1 cellular context compared by ENCODE assay signal in the genomic region with DNA sequence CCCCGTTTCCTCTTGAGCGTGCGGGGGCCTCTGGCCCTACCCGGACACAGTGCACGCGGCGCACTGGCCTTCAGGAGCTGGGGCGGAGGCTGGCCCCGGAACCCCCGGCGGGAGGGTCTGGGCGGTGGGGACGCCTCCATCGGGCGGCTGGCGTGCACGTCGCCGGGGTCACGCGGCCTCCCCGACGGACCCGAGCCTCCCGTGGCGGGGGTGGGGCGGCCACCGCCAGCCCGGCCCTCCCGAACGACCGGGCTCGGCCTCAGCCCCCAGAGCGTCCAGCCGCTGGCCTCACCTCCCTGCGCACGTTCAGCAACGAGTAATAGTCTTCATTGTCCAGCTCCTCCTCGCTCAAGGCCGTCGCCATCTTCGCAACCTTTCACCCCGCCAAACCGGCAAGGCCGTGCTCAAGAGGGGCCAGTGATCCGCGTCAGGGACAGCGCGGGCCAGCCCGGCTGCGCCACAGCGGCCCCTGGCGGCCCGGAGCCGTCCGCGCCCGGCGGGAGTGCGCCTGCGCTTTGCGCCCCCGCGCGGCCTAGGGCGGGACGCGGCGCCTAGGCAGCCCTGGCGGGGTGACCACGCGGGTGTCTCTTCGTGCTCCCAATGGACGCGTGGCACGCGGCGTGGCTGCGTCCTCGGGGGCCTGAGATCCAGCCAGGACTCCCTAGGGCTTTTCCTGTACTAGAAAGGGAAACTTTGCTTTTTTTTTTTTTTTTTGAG.
TF ChIP-seq lines count a peak whose summit lies in the region.

A gene with protein sequence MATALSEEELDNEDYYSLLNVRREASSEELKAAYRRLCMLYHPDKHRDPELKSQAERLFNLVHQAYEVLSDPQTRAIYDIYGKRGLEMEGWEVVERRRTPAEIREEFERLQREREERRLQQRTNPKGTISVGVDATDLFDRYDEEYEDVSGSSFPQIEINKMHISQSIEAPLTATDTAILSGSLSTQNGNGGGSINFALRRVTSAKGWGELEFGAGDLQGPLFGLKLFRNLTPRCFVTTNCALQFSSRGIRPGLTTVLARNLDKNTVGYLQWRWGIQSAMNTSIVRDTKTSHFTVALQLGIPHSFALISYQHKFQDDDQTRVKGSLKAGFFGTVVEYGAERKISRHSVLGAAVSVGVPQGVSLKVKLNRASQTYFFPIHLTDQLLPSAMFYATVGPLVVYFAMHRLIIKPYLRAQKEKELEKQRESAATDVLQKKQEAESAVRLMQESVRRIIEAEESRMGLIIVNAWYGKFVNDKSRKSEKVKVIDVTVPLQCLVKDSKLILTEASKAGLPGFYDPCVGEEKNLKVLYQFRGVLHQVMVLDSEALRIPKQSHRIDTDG (minus strand): TSS at position 380 of the 717 bp plus-strand sequence. CDS start 16 bp downstream, at position 364.

TF ChIP-seq in HepG2, 621 proteins besides CTCF, POLR2A, EP300 and RAD21 (continued from another document and continues in another):
- TF ChIP-seq, protein P1, sequence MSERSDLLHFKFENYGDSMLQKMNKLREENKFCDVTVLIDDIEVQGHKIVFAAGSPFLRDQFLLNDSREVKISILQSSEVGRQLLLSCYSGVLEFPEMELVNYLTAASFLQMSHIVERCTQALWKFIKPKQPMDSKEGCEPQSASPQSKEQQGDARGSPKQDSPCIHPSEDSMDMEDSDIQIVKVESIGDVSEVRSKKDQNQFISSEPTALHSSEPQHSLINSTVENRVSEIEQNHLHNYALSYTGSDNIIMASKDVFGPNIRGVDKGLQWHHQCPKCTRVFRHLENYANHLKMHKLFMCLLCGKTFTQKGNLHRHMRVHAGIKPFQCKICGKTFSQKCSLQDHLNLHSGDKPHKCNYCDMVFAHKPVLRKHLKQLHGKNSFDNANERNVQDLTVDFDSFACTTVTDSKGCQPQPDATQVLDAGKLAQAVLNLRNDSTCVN (CRISPR knock-in tag; IDR thresholded peaks at IDR 0.05; ENCODE audit: borderline replicate concordance), result peak; percentile 68
- TF ChIP-seq ZNF33B (CRISPR knock-in tag; IDR thresholded peaks at IDR 0.05) (peak; percentile 97), ZNF790 (CRISPR knock-in tag; IDR thresholded peaks at IDR 0.05; ENCODE audit: borderline replicate concordance) (peak; percentile 89; the same call in 1 of the 2 replicates), HMG20B (CRISPR knock-in tag; conservative IDR thresholded peaks at IDR 0.05) (peak; percentile 62; the same call in 1 of the 2 replicates), KAT8 (CRISPR knock-in tag; IDR thresholded peaks at IDR 0.05) (peak; percentile 96), TOE1 (CRISPR knock-in tag; IDR thresholded peaks at IDR 0.05) (peak; percentile 90; the same call in 1 of the 2 replicates), ZMYM3 (CRISPR knock-in tag; IDR thresholded peaks at IDR 0.05) (0 out of 2 replicates have a peak, but pooled peaks have one; percentile 63), ZNF383 (CRISPR knock-in tag; IDR thresholded peaks at IDR 0.05; ENCODE audit: borderline replicate concordance) (0 out of 2 replicates have a peak, but pooled peaks have one; percentile 32), KDM2A (CRISPR knock-in tag; IDR thresholded peaks at IDR 0.05; ENCODE audit: borderline replicate concordance, low read depth) (peak; percentile 83; the same call in 1 of the 2 replicates), ZFP62 (CRISPR knock-in tag; IDR thresholded peaks at IDR 0.05) (no peak), TEAD2 (CRISPR knock-in tag; IDR thresholded peaks at IDR 0.05) (peak; percentile 99), ZNF891 (CRISPR knock-in tag; IDR thresholded peaks at IDR 0.05) (peak; percentile 65; the same call in 1 of the 2 replicates), MEIS2 (CRISPR knock-in tag; IDR thresholded peaks at IDR 0.05) (peak; percentile 58; the same call in 1 of the 2 replicates), IRF2 (CRISPR knock-in tag; IDR thresholded peaks at IDR 0.05) (no peak), ZNF235 (CRISPR knock-in tag; IDR thresholded peaks at IDR 0.05; ENCODE audit: borderline replicate concordance) (no peak), ZNF746 (CRISPR knock-in tag; IDR thresholded peaks at IDR 0.05) (peak; percentile 89), ZNF333 (CRISPR knock-in tag; IDR thresholded peaks at IDR 0.05; ENCODE audit: borderline replicate concordance) (peak; percentile 51; the same call in 1 of the 2 replicates), SNAI1 (CRISPR knock-in tag; IDR thresholded peaks at IDR 0.05; ENCODE audit: borderline replicate concordance) (peak; percentile 92; the same call in 1 of the 2 replicates), SP2 (CRISPR knock-in tag; IDR thresholded peaks at IDR 0.05) (0 out of 2 replicates have a peak, but pooled peaks have one; percentile 37)
- TF ChIP-seq, protein P2, sequence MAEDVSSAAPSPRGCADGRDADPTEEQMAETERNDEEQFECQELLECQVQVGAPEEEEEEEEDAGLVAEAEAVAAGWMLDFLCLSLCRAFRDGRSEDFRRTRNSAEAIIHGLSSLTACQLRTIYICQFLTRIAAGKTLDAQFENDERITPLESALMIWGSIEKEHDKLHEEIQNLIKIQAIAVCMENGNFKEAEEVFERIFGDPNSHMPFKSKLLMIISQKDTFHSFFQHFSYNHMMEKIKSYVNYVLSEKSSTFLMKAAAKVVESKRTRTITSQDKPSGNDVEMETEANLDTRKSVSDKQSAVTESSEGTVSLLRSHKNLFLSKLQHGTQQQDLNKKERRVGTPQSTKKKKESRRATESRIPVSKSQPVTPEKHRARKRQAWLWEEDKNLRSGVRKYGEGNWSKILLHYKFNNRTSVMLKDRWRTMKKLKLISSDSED (CRISPR knock-in tag; IDR thresholded peaks at IDR 0.05), result peak; percentile 95
- TF ChIP-seq, protein P3, sequence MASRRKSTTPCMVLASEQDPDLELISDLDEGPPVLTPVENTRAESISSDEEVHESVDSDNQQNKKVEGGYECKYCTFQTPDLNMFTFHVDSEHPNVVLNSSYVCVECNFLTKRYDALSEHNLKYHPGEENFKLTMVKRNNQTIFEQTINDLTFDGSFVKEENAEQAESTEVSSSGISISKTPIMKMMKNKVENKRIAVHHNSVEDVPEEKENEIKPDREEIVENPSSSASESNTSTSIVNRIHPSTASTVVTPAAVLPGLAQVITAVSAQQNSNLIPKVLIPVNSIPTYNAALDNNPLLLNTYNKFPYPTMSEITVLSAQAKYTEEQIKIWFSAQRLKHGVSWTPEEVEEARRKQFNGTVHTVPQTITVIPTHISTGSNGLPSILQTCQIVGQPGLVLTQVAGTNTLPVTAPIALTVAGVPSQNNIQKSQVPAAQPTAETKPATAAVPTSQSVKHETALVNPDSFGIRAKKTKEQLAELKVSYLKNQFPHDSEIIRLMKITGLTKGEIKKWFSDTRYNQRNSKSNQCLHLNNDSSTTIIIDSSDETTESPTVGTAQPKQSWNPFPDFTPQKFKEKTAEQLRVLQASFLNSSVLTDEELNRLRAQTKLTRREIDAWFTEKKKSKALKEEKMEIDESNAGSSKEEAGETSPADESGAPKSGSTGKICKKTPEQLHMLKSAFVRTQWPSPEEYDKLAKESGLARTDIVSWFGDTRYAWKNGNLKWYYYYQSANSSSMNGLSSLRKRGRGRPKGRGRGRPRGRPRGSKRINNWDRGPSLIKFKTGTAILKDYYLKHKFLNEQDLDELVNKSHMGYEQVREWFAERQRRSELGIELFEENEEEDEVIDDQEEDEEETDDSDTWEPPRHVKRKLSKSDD (CRISPR knock-in tag; IDR thresholded peaks at IDR 0.05; ENCODE audit: low read depth), result peak; percentile 89
- TF ChIP-seq, protein P4, sequence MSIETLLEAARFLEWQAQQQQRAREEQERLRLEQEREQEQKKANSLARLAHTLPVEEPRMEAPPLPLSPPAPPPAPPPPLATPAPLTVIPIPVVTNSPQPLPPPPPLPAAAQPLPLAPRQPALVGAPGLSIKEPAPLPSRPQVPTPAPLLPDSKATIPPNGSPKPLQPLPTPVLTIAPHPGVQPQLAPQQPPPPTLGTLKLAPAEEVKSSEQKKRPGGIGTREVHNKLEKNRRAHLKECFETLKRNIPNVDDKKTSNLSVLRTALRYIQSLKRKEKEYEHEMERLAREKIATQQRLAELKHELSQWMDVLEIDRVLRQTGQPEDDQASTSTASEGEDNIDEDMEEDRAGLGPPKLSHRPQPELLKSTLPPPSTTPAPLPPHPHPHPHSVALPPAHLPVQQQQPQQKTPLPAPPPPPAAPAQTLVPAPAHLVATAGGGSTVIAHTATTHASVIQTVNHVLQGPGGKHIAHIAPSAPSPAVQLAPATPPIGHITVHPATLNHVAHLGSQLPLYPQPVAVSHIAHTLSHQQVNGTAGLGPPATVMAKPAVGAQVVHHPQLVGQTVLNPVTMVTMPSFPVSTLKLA (IDR thresholded peaks at IDR 0.05), result no peak
- TF ChIP-seq, protein P5, sequence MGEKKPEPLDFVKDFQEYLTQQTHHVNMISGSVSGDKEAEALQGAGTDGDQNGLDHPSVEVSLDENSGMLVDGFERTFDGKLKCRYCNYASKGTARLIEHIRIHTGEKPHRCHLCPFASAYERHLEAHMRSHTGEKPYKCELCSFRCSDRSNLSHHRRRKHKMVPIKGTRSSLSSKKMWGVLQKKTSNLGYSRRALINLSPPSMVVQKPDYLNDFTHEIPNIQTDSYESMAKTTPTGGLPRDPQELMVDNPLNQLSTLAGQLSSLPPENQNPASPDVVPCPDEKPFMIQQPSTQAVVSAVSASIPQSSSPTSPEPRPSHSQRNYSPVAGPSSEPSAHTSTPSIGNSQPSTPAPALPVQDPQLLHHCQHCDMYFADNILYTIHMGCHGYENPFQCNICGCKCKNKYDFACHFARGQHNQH (CRISPR knock-in tag; IDR thresholded peaks at IDR 0.05), result no peak; the same call in 1 of the 2 replicates
- TF ChIP-seq, protein P6, sequence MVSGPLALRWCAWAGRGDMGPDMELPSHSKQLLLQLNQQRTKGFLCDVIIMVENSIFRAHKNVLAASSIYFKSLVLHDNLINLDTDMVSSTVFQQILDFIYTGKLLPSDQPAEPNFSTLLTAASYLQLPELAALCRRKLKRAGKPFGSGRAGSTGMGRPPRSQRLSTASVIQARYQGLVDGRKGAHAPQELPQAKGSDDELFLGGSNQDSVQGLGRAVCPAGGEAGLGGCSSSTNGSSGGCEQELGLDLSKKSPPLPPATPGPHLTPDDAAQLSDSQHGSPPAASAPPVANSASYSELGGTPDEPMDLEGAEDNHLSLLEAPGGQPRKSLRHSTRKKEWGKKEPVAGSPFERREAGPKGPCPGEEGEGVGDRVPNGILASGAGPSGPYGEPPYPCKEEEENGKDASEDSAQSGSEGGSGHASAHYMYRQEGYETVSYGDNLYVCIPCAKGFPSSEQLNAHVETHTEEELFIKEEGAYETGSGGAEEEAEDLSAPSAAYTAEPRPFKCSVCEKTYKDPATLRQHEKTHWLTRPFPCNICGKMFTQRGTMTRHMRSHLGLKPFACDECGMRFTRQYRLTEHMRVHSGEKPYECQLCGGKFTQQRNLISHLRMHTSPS (CRISPR knock-in tag; IDR thresholded peaks at IDR 0.05; ENCODE audit: low read depth), result no peak
- TF ChIP-seq, protein P7, sequence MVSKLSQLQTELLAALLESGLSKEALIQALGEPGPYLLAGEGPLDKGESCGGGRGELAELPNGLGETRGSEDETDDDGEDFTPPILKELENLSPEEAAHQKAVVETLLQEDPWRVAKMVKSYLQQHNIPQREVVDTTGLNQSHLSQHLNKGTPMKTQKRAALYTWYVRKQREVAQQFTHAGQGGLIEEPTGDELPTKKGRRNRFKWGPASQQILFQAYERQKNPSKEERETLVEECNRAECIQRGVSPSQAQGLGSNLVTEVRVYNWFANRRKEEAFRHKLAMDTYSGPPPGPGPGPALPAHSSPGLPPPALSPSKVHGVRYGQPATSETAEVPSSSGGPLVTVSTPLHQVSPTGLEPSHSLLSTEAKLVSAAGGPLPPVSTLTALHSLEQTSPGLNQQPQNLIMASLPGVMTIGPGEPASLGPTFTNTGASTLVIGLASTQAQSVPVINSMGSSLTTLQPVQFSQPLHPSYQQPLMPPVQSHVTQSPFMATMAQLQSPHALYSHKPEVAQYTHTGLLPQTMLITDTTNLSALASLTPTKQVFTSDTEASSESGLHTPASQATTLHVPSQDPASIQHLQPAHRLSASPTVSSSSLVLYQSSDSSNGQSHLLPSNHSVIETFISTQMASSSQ (IDR thresholded peaks at IDR 0.05; ENCODE audit: low read depth), result no peak
- TF ChIP-seq, protein P7 (CRISPR knock-in tag; IDR thresholded peaks at IDR 0.05; ENCODE audit: borderline replicate concordance), result peak; percentile 65
- TF ChIP-seq, protein P8, sequence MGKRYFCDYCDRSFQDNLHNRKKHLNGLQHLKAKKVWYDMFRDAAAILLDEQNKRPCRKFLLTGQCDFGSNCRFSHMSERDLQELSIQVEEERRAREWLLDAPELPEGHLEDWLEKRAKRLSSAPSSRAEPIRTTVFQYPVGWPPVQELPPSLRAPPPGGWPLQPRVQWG (CRISPR knock-in tag; IDR thresholded peaks at IDR 0.05; ENCODE audit: borderline replicate concordance, low read depth), result no peak
- TF ChIP-seq, protein P9, sequence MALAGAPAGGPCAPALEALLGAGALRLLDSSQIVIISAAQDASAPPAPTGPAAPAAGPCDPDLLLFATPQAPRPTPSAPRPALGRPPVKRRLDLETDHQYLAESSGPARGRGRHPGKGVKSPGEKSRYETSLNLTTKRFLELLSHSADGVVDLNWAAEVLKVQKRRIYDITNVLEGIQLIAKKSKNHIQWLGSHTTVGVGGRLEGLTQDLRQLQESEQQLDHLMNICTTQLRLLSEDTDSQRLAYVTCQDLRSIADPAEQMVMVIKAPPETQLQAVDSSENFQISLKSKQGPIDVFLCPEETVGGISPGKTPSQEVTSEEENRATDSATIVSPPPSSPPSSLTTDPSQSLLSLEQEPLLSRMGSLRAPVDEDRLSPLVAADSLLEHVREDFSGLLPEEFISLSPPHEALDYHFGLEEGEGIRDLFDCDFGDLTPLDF (CRISPR knock-in tag; IDR thresholded peaks at IDR 0.05), result 0 out of 2 replicates have a peak, but pooled peaks have one; percentile 23
- TF ChIP-seq, protein P10, sequence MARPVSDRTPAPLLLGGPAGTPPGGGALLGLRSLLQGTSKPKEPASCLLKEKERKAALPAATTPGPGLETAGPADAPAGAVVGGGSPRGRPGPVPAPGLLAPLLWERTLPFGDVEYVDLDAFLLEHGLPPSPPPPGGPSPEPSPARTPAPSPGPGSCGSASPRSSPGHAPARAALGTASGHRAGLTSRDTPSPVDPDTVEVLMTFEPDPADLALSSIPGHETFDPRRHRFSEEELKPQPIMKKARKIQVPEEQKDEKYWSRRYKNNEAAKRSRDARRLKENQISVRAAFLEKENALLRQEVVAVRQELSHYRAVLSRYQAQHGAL (CRISPR knock-in tag; IDR thresholded peaks at IDR 0.05; ENCODE audit: not compliant biosample characterization), result no peak
